ENCODE assay signal across 8 cellular contexts in genomic region chr2:233387667-233388528, GRCh38. TPM values are rescaled to one million over a fixed set of nuclear protein-coding genes. Genes with fewer than 3 reads are reported as not detected.
A peak's percentile ranks its signal among the peaks of the same experiment; 100 is the strongest.
DNase-seq lines count a peak whose midpoint lies in the region; ATAC-seq and TF ChIP-seq lines count a peak whose summit lies in the region.

No MANE protein-coding gene starts in this region.

- peaks cover 39 to 76% (median 62%) of the 10 kb centered on the region in 7 donors for H3K4me1 Mint-ChIP-seq in naive thymus-derived CD4-positive, alpha-beta T cell
- H3K4me1 Mint-ChIP-seq in CD4-positive, alpha-beta memory T cell: peaks cover 31 to 43% (median 37%) of the 10 kb centered on the region in 4 donors

- H3K9me3 Mint-ChIP-seq in naive thymus-derived CD4-positive, alpha-beta T cell: no peaks in the 10 kb centered on the region
- H3K9me3 Mint-ChIP-seq in CD4-positive, alpha-beta memory T cell: no peaks in the 10 kb centered on the region

- H3K36me3 ChIP-seq in naive thymus-derived CD4-positive, alpha-beta T cell (ENCODE audit: control insufficient read depth in 2 of 3, insufficient read depth in 3 of 3, low read length in 3 of 3): peaks cover 0 to 28% (median 7%) of the 10 kb centered on the region in 3 experiments
- peaks cover 7% of the 10 kb centered on the region for H3K36me3 ChIP-seq in CD4-positive, alpha-beta memory T cell (ENCODE audit: insufficient read depth, low read length)

- H3K36me3 Mint-ChIP-seq in naive thymus-derived CD4-positive, alpha-beta T cell: peaks cover 6 to 21% (median 14%) of the 10 kb centered on the region in 5 donors
- H3K36me3 Mint-ChIP-seq in CD4-positive, alpha-beta memory T cell: peaks cover 17 to 40% of the 10 kb centered on the region in 2 donors

- POLR2A ChIA-PET in AG04449 (lab: Yijun Ruan, JAX): no interaction called here
- POLR2A ChIA-PET in naive thymus-derived CD4-positive, alpha-beta T cell (lab: Charles Lee): interaction anchor here (1.2 kb wide), 1 partner anchor 34 kb away, joined by 3 read pairs; no protein-coding TSS in a partner anchor
- POLR2A ChIA-PET in CD4-positive, alpha-beta memory T cell (lab: Charles Lee; ENCODE audit: partially characterized antibody): interaction anchor here (1.1 to 1.6 kb wide), 2 partner anchors 18 to 117 kb away, joined by 3 to 4 read pairs; no protein-coding TSS in a partner anchor

- ATAC-seq in naive thymus-derived CD4-positive, alpha-beta T cell: no peak
- ATAC-seq in GM21619 (IDR thresholded peaks at IDR 0.05; ENCODE audit: unreplicated experiment): no peak

- intact Hi-C loops in naive thymus-derived CD4-positive, alpha-beta T cell (cut with micrococcal nuclease): no loop called here
- intact Hi-C loops in CD4-positive, alpha-beta memory T cell (cut with micrococcal nuclease): no loop called here

- peak overlapping the region in 5 of 10 donors; percentile 7 to 73 (median 65) for H3K4me3 Mint-ChIP-seq in naive thymus-derived CD4-positive, alpha-beta T cell
- no peak overlapping the region for H3K4me3 Mint-ChIP-seq in CD4-positive, alpha-beta memory T cell

- CTCF ChIA-PET in AG04449 (lab: Yijun Ruan, JAX): interaction anchor here (0.9 to 2.4 kb wide), 6 partner anchors 16 to 56 kb away, joined by 3 to 10 read pairs (median 4); no protein-coding TSS in a partner anchor
- CTCF ChIA-PET in naive thymus-derived CD4-positive, alpha-beta T cell (lab: Charles Lee): interaction anchor here (1.6 to 6.0 kb wide), 2 partner anchors 15 to 55 kb away, joined by 4 to 37 read pairs; no protein-coding TSS in a partner anchor
- CTCF ChIA-PET in CD4-positive, alpha-beta memory T cell (lab: Charles Lee; ENCODE audit: partially characterized antibody): interaction anchor here (0.7 to 1.0 kb wide), 3 partner anchors 34 to 137 kb away, joined by 3 to 4 read pairs (median 3); no protein-coding TSS in a partner anchor

- peak overlapping the region in 6 of 9 donors; percentile 32 to 98 (median 91) for H3K27ac Mint-ChIP-seq in naive thymus-derived CD4-positive, alpha-beta T cell
- peak overlapping the region in 1 of 7 donors; percentile 60 for H3K27ac Mint-ChIP-seq in CD4-positive, alpha-beta memory T cell

- DNase-seq in AG04449 (ENCODE audit: low read depth, low spot score) (peak; percentile 79), NCI-H2029 (lab: John Stamatoyannopoulos, UW) (peak; percentile 59), epithelial cell of proximal tubule (ENCODE audit: low read depth) (peak; percentile 18), DMS153 (lab: John Stamatoyannopoulos, UW) (no peak), NCI-H510A (lab: John Stamatoyannopoulos, UW) (no peak)
- DNase-seq in naive thymus-derived CD4-positive, alpha-beta T cell: no peak
- DNase-seq in CD4-positive, alpha-beta memory T cell: no peak

- no peak overlapping the region for H3K4me3 ChIP-seq in AG04449 (ENCODE audit: low read depth, low read length)
- H3K4me3 ChIP-seq in epithelial cell of proximal tubule (ENCODE audit: low read depth, low read length): no peak overlapping the region
- H3K4me3 ChIP-seq in naive thymus-derived CD4-positive, alpha-beta T cell (ENCODE audit: low read length): no peak overlapping the region
- no peak overlapping the region for H3K4me3 ChIP-seq in CD4-positive, alpha-beta memory T cell (ENCODE audit: low read length in 2 of 2)

- no peak for TF ChIP-seq CTCF in AG04449 (IDR thresholded peaks at IDR 0.05; ENCODE audit: insufficient read depth, low read length, missing control alignments)
- TF ChIP-seq CTCF in epithelial cell of proximal tubule (conservative IDR thresholded peaks at IDR 0.05; ENCODE audit: low read depth, low read length): no peak

- no peaks in the 10 kb centered on the region for H3K27me3 Mint-ChIP-seq in naive thymus-derived CD4-positive, alpha-beta T cell
- no peaks in the 10 kb centered on the region for H3K27me3 Mint-ChIP-seq in CD4-positive, alpha-beta memory T cell

- H3K9me3 ChIP-seq in naive thymus-derived CD4-positive, alpha-beta T cell (ENCODE audit: control insufficient read depth in 2 of 3, low read length in 3 of 3): no peaks in the 10 kb centered on the region
- H3K9me3 ChIP-seq in CD4-positive, alpha-beta memory T cell (ENCODE audit: control insufficient read depth in 1 of 2, low read length in 2 of 2): no peaks in the 10 kb centered on the region

- no peak overlapping the region for H3K27ac ChIP-seq in naive thymus-derived CD4-positive, alpha-beta T cell (ENCODE audit: low read depth, low read length)
- no peak overlapping the region for H3K27ac ChIP-seq in CD4-positive, alpha-beta memory T cell (ENCODE audit: low read depth, low read length)

- H3K4me1 ChIP-seq in naive thymus-derived CD4-positive, alpha-beta T cell (ENCODE audit: control insufficient read depth in 2 of 2, insufficient read depth in 2 of 2, low read length in 2 of 2): peaks cover 44 to 47% of the 10 kb centered on the region in 2 donors
- H3K4me1 ChIP-seq in CD4-positive, alpha-beta memory T cell (ENCODE audit: insufficient read depth, low read length): peaks cover 32% of the 10 kb centered on the region

- no peaks in the 10 kb centered on the region for H3K27me3 ChIP-seq in naive thymus-derived CD4-positive, alpha-beta T cell (ENCODE audit: control insufficient read depth in 2 of 2, insufficient read depth in 2 of 2, low read length in 2 of 2)
- H3K27me3 ChIP-seq in CD4-positive, alpha-beta memory T cell (ENCODE audit: insufficient read depth, low read length): no peaks in the 10 kb centered on the region

RNA-seq across cellular contexts. Expression of gene DGKD, which starts 33.6 kb away (rescaled TPM):
- total RNA-seq in epithelial cell of proximal tubule: 10.3 and 24.5 TPM in 2 replicates
- 100 to 1,000 TPM in 4 of 5 experiments, 10 to 100 TPM in 1; 61.6 to 252 (median 213) TPM for total RNA-seq in naive thymus-derived CD4-positive, alpha-beta T cell
- 10 to 100 TPM; 25.8 to 41.0 TPM for polyA plus RNA-seq in naive thymus-derived CD4-positive, alpha-beta T cell
- 100 to 1,000 TPM; 129 to 136 TPM for total RNA-seq in CD4-positive, alpha-beta memory T cell
- polyA plus RNA-seq in CD4-positive, alpha-beta memory T cell: 10 to 100 TPM in 1 of 2 donors, 1 to 10 TPM in 1; 8.9 to 28.1 TPM

Comparison
In these comparisons a context has a peak if more than half of its experiments do, and no peak if none do; other contexts are left out.
1. DNase-seq: peak in AG04449 (single experiment), NCI-H2029 (single experiment) and epithelial cell of proximal tubule (single experiment); none in naive thymus-derived CD4-positive, alpha-beta T cell (0 of 9), CD4-positive, alpha-beta memory T cell (0 of 5), DMS153 (single experiment) and NCI-H510A (single experiment).